ENCODE assay signal across 14 cellular contexts in genomic region chr2:103402944-103403343, GRCh38.
"Had no signal": no experiment of that assay in that cellular context is flagged by ENCODE, and none has a peak within 500 bp of the region (broad histone marks: within the 10 kb centered on the region; RNA-seq: fewer than 3 reads in every experiment).

No MANE protein-coding gene starts in this region.

- H3K27ac ChIP-seq: gastrocnemius medialis, heart right ventricle, neutrophil, right atrium auricular region, transverse colon had no signal

- ATAC-seq: activated CD4-positive, CD25-positive, alpha-beta regulatory T cell treated with anti-CD3 and anti-CD28 coated beads, Interleukin-2, amount 50 U/mL, for 24 hours; activated T-cell treated with anti-CD3 and anti-CD28 coated beads, Interleukin-2, amount 50 U/mL, for 4 hours; gastrocnemius medialis; heart right ventricle; stimulated activated effector memory CD8-positive, alpha-beta T cell treated with anti-CD3 and anti-CD28 coated beads, Interleukin-12 subunit alpha, Interleukin-12 subunit beta, amount 100 ng/mL, for 72 hours had no signal

- H3K27me3 ChIP-seq: gastrocnemius medialis, heart right ventricle, neutrophil, right atrium auricular region, transverse colon had no signal

- H3K9me3 ChIP-seq: gastrocnemius medialis, heart right ventricle, neutrophil, right atrium auricular region, transverse colon had no signal

- H3K4me3 ChIP-seq: gastrocnemius medialis, heart right ventricle, right atrium auricular region, transverse colon had no signal

- H3K36me3 ChIP-seq: gastrocnemius medialis, heart right ventricle, neutrophil, right atrium auricular region, transverse colon had no signal

- FAIRE-seq: colon had no signal

- H3K4me1 ChIP-seq: gastrocnemius medialis, heart right ventricle, right atrium auricular region, transverse colon had no signal

- DNase-seq: activated CD4-positive, alpha-beta T cell treated with anti-CD3 and anti-CD28 coated beads, Interleukin-2, amount 50 U/mL, for 48 hours; activated effector memory CD4-positive, alpha-beta T cell treated with anti-CD3 and anti-CD28 coated beads, Interleukin-2, amount 50 U/mL, for 16 hours; activated naive CD8-positive, alpha-beta T cell treated with anti-CD3 and anti-CD28 coated beads for 36 hours; activated T-cell treated with anti-CD3 and anti-CD28 coated beads, Interleukin-2, amount 50 U/mL, for 4 hours; effector CD4-positive, alpha-beta T cell; gastrocnemius medialis; heart right ventricle; kidney glomerular epithelial cell; transverse colon had no signal
